In genomic region chr3:52705688-52706686, GRCh38 we compare ENCODE assay signal across 8 cellular contexts. TPM values are rescaled to one million over a fixed set of nuclear protein-coding genes. Genes with fewer than 3 reads are reported as not detected.
DNase-seq lines count a peak whose midpoint lies in the region; ATAC-seq, FAIRE-seq and TF ChIP-seq lines count a peak whose summit lies in the region.

A gene with protein sequence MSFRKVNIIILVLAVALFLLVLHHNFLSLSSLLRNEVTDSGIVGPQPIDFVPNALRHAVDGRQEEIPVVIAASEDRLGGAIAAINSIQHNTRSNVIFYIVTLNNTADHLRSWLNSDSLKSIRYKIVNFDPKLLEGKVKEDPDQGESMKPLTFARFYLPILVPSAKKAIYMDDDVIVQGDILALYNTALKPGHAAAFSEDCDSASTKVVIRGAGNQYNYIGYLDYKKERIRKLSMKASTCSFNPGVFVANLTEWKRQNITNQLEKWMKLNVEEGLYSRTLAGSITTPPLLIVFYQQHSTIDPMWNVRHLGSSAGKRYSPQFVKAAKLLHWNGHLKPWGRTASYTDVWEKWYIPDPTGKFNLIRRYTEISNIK (minus strand): TSS chr3:52705791. CDS start chr3:52700460, 5,331 bp downstream.
SPCS1 (plus strand) TSS chr3:52706106; CDS start chr3:52706247, 141 bp downstream.

- H3K9me3 ChIP-seq in T-helper 17 cell (ENCODE audit: control insufficient read depth, low read length, poor library complexity, severe bottlenecking) (no peaks in the 10 kb centered on the region), right atrium auricular region (no peaks in the 10 kb centered on the region), vagina (no peaks in the 10 kb centered on the region)

- H3K4me1 ChIP-seq in right atrium auricular region (peaks cover 0 to 36% of the 10 kb centered on the region in 2 donors), rectal smooth muscle tissue (ENCODE audit: control insufficient read depth, insufficient read depth, low read length) (peaks cover 10% of the 10 kb centered on the region), vagina (peaks cover 54% of the 10 kb centered on the region)

- FAIRE-seq in GM12891 (lab: Jason Lieb, UNC), result peak; percentile 97

- H3K9ac ChIP-seq in rectal smooth muscle tissue (ENCODE audit: low read length), result peak within 1 kb of the TSS; percentile 91

- no peaks in the 10 kb centered on the region for H3K36me3 Mint-ChIP-seq in T-helper 17 cell (ENCODE audit: low read depth)

- DNase-seq in GM12891 (ENCODE audit: insufficient read length, low spot score) (peak; percentile 83), NCI-H1105 treated with DMSO at 0.1 percent for 48 hours (lab: John Stamatoyannopoulos, UW) (peak; percentile 61), T-helper 17 cell (peak; percentile 79 to 83 (median 82)), amygdala (lab: John Stamatoyannopoulos, UW) (peak in 55 of 56 donors; percentile 32 to 96 (median 85)), right atrium auricular region (ENCODE audit: low spot score) (peak; percentile 73), vagina (ENCODE audit: extremely low spot score in 2 of 2) (peak in 1 of 2 donors; percentile 85)

- H3K27ac Mint-ChIP-seq in T-helper 17 cell, result peak within 1 kb of the TSS; percentile 98

- peak within 1 kb of the TSS; percentile 76 to 94 for H3K4me3 ChIP-seq in right atrium auricular region
- peak within 1 kb of the TSS; percentile 97 for H3K4me3 ChIP-seq in rectal smooth muscle tissue (ENCODE audit: low read length)
- peak within 1 kb of the TSS; percentile 92 to 98 for H3K4me3 ChIP-seq in vagina

- H3K27me3 ChIP-seq in right atrium auricular region (no peaks in the 10 kb centered on the region), rectal smooth muscle tissue (ENCODE audit: control insufficient read depth, insufficient read depth, low read length) (no peaks in the 10 kb centered on the region), vagina (no peaks in the 10 kb centered on the region)

- H3K27me3 Mint-ChIP-seq in T-helper 17 cell, result no peaks in the 10 kb centered on the region

- no peak for TF ChIP-seq CTCF in right atrium auricular region (IDR thresholded peaks at IDR 0.05)
- no peak for TF ChIP-seq CTCF in vagina (IDR thresholded peaks at IDR 0.05)

- ATAC-seq in HG02678 (IDR thresholded peaks at IDR 0.05; ENCODE audit: unreplicated experiment) (peak; percentile 76), T-helper 17 cell (peak; percentile 91)

- H3K4me3 Mint-ChIP-seq in T-helper 17 cell, result peak within 1 kb of the TSS; percentile 94

- H3K27ac ChIP-seq in right atrium auricular region (peak within 1 kb of the TSS; percentile 81 to 92), rectal smooth muscle tissue (ENCODE audit: low read depth, low read length) (peak within 1 kb of the TSS; percentile 92), vagina (peak within 1 kb of the TSS; percentile 90)

- H3K36me3 ChIP-seq in right atrium auricular region (peaks cover 21% of the 10 kb centered on the region), rectal smooth muscle tissue (ENCODE audit: control insufficient read depth, insufficient read depth, low read length) (no peaks in the 10 kb centered on the region), vagina (peaks cover 0 to 11% of the 10 kb centered on the region in 2 donors)

- peak; percentile 83 for TF ChIP-seq POLR2A in GM12891 (IDR thresholded peaks at IDR 0.05; ENCODE audit: low read depth, low read length)
- peak in 1 of 2 donors; percentile 41 for TF ChIP-seq POLR2A in vagina (IDR thresholded peaks at IDR 0.05)

- intact Hi-C loops in vagina (cut with DNase I), result no loop called here

- peaks cover 14% of the 10 kb centered on the region for H3K4me1 Mint-ChIP-seq in T-helper 17 cell

TF ChIP-seq in GM12891, 5 proteins besides CTCF, POLR2A, EP300 and RAD21:
- TF ChIP-seq POLR2AphosphoS5 (IDR thresholded peaks at IDR 0.05; ENCODE audit: low read depth, low read length), result peak; percentile 78; the same call in 1 of the 2 replicates
- TF ChIP-seq TAF1 (IDR thresholded peaks at IDR 0.05; ENCODE audit: low read depth, low read length), result peak; percentile 53; the same call in 1 of the 2 replicates
- no peak for TF ChIP-seq PAX5 (IDR thresholded peaks at IDR 0.05; ENCODE audit: insufficient read depth, low read length, severe bottlenecking)
- peak; percentile 69 for TF ChIP-seq SPI1 (IDR thresholded peaks at IDR 0.05; ENCODE audit: low read depth, low read length)

RNA-seq across cellular contexts. Expression of the first gene that starts in this region (rescaled TPM):
- 34.8 TPM for polyA plus RNA-seq in GM12891 (2012; ENCODE audit: low read depth, missing spikeins)
- total RNA-seq in T-helper 17 cell (10 to 100 TPM; 18.9 to 23.0 TPM), right atrium auricular region (10 to 100 TPM; 37.7 to 46.7 TPM), vagina (29.7 TPM)

RNA-seq across cellular contexts. Expression of gene SPCS1, which starts in this region (rescaled TPM):
- 184 TPM for polyA plus RNA-seq in GM12891 (2012; ENCODE audit: low read depth, missing spikeins)
- total RNA-seq in T-helper 17 cell (10 to 100 TPM; 62.6 to 63.7 TPM), right atrium auricular region (100 to 1,000 TPM; 138 to 328 TPM), vagina (68.5 TPM)
